25 cellular contexts compared by ENCODE assay signal in the genomic region with DNA sequence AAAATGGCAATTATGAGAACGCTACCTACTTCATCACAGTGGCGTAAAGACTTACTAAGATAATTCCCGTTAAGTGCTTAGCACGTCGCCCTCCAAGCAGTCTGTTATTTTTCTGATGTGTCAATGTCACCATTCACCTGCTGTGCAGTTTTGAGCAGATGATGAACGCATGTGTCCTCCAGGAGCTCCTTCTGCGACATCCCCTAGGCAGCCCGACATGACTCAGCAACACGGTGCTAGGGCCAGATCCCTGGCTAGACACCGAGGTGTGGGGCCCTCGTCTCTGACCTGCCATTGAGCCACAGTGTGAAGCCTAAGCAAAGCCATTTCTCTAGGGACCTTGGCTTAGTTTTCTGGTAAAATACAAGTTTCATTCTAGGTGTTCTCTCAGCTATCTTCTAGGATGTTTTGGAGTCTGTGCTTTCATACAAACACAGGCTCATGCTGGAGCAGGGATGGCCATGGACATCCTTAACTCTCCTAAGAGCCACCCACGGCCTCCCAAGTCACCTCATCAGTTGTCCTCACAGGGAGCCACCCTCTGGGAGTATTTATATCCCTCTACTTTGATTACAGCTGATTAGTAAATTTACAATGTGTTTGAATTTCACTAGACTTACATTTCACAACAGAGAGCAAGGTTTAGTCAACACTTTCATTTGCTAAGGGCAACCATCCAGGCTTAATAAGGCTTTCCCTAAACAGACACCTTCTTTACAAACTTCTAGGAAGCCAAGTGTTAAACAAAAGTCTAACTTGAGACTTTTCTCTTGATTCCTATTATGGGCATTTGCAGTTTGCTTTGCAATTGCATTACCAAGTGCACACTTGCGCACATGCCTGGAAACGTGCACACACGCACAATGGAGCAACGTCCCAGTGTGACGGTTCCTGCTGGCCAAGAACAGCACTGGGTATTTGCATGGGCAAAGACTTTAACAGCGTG.
DNase-seq lines count a peak whose midpoint lies in the region; ATAC-seq and TF ChIP-seq lines count a peak whose summit lies in the region.
"Had no signal": no experiment of that assay in that cellular context is flagged by ENCODE, and none has a peak within 500 bp of the region (broad histone marks: within the 10 kb centered on the region; RNA-seq: fewer than 3 reads in every experiment).

No MANE protein-coding gene starts in this region.

- H2BK20ac ChIP-seq in H9 (ENCODE audit: low read depth, low read length, poor library complexity, severe bottlenecking): no peak overlapping the region

- no peak overlapping the region for H2AK5ac ChIP-seq in H9 (ENCODE audit: insufficient read length, low read length)

- H3K36me3 Mint-ChIP-seq in CD14-positive monocyte (peaks cover 8 to 12% of the 10 kb centered on the region in 2 donors), H9 (ENCODE audit: insufficient read depth in 1 of 3, low read depth in 3 of 3) (peaks cover 0 to 2% (median 0%) of the 10 kb centered on the region in 3 experiments; a peak in 3 of 7 replicates), natural killer cell (no peaks in the 10 kb centered on the region)
- H3K36me3 Mint-ChIP-seq: activated naive CD4-positive, alpha-beta T cell treated with anti-CD3 and anti-CD28 coated beads, Interleukin-2, amount 50 U/mL, for 24 hours had no signal

- no peak overlapping the region for H2BK15ac ChIP-seq in H9 (ENCODE audit: low read depth, low read length)

- H2AFZ ChIP-seq in H9 (ENCODE audit: low read length): no peak overlapping the region

- H3K4me3 ChIP-seq in colonic mucosa: no peak overlapping the region
- no peak overlapping the region for H3K4me3 ChIP-seq in psoas muscle
- H3K4me3 ChIP-seq: dorsolateral prefrontal cortex, esophagus squamous epithelium had no signal

- H2BK12ac ChIP-seq in H9 (ENCODE audit: insufficient read length, low read depth, low read length): no peak overlapping the region

- H3K27ac Mint-ChIP-seq in CD14-positive monocyte (peak overlapping the region; percentile 79 to 96 (median 94)), H9 (peak overlapping the region in 1 of 3 experiments; percentile 70; a peak in 3 of 7 replicates), natural killer cell (peak overlapping the region; percentile 91 to 99)
- H3K27ac Mint-ChIP-seq: activated naive CD4-positive, alpha-beta T cell treated with anti-CD3 and anti-CD28 coated beads, Interleukin-2, amount 50 U/mL, for 24 hours; nephron had no signal

- H3K14ac ChIP-seq in H9 (ENCODE audit: insufficient read depth, low read length): no peak overlapping the region

- no peak overlapping the region for H2BK5ac ChIP-seq in H9 (ENCODE audit: insufficient read length, low read length)

- no peaks in the 10 kb centered on the region for H3K27me3 ChIP-seq in H9 (ENCODE audit: insufficient read depth, low read length)
- H3K27me3 ChIP-seq in colonic mucosa: no peaks in the 10 kb centered on the region
- H3K27me3 ChIP-seq in psoas muscle (ENCODE audit: insufficient read depth in 3 of 3, low read length in 2 of 3): no peaks in the 10 kb centered on the region
- H3K27me3 ChIP-seq: brain microvascular endothelial cell, esophagus squamous epithelium had no signal

- H3K79me2 ChIP-seq in H9 (ENCODE audit: insufficient read depth, low read length): no peaks in the 10 kb centered on the region

- no peak overlapping the region for H3K56ac ChIP-seq in H9 (ENCODE audit: insufficient read length, low read depth, low read length)

- H3K27me3 Mint-ChIP-seq in CD14-positive monocyte (ENCODE audit: low read depth in 3 of 3): peaks cover 1 to 6% (median 3%) of the 10 kb centered on the region in 3 donors
- H3K27me3 Mint-ChIP-seq in H9 (ENCODE audit: low read depth): peaks cover 14% of the 10 kb centered on the region
- no peaks in the 10 kb centered on the region for H3K27me3 Mint-ChIP-seq in natural killer cell (ENCODE audit: low read depth in 2 of 2)
- H3K27me3 Mint-ChIP-seq: activated naive CD4-positive, alpha-beta T cell treated with anti-CD3 and anti-CD28 coated beads, Interleukin-2, amount 50 U/mL, for 24 hours had no signal

- H3K27ac ChIP-seq in H9 (ENCODE audit: insufficient read length, low read depth, low read length) (no peak overlapping the region), colonic mucosa (no peak overlapping the region), psoas muscle (no peak overlapping the region)
- H3K27ac ChIP-seq: brain microvascular endothelial cell, C4-2B, dorsolateral prefrontal cortex, HL-60 had no signal

- H3K79me1 ChIP-seq in H9 (ENCODE audit: insufficient read depth, low read depth, low read length, poor library complexity, severe bottlenecking): no peaks in the 10 kb centered on the region

- H4K5ac ChIP-seq in H9 (ENCODE audit: insufficient read length, low read depth, low read length): no peak overlapping the region

- H2BK120ac ChIP-seq in H9 (ENCODE audit: low read depth, low read length, poor library complexity, severe bottlenecking): no peak overlapping the region

- H3K9ac ChIP-seq in H9 (ENCODE audit: extremely low read depth, insufficient read length, low read length) (no peak overlapping the region), colonic mucosa (ENCODE audit: low read depth in 2 of 2, low read length in 2 of 2) (no peak overlapping the region)

- no peak overlapping the region for H4K91ac ChIP-seq in H9 (ENCODE audit: insufficient read length, low read depth, low read length)

- H3K4me1 ChIP-seq in H9 (ENCODE audit: insufficient read depth, low read length) (peaks cover 2% of the 10 kb centered on the region; the same call in 1 of the 2 replicates), colonic mucosa (no peaks in the 10 kb centered on the region), psoas muscle (no peaks in the 10 kb centered on the region)

- H3K9me3 ChIP-seq in H9 (ENCODE audit: control insufficient read depth, low read depth, low read length) (no peaks in the 10 kb centered on the region), colonic mucosa (no peaks in the 10 kb centered on the region), psoas muscle (no peaks in the 10 kb centered on the region)
- H3K9me3 ChIP-seq: esophagus squamous epithelium had no signal

- H3K9me3 Mint-ChIP-seq in CD14-positive monocyte (peaks cover 0 to 7% (median 1%) of the 10 kb centered on the region in 7 donors), H9 (peaks cover 3 to 4% of the 10 kb centered on the region in 2 experiments; a peak in 3 of 5 replicates), natural killer cell (no peaks in the 10 kb centered on the region)
- H3K9me3 Mint-ChIP-seq: activated naive CD4-positive, alpha-beta T cell treated with anti-CD3 and anti-CD28 coated beads, Interleukin-2, amount 50 U/mL, for 24 hours; nephron had no signal

- H3K36me3 ChIP-seq in colonic mucosa (no peaks in the 10 kb centered on the region), psoas muscle (ENCODE audit: insufficient read depth in 1 of 2, low read depth in 1 of 2) (no peaks in the 10 kb centered on the region)
- H3K36me3 ChIP-seq: brain microvascular endothelial cell, esophagus squamous epithelium had no signal

- no peak overlapping the region for H3K4ac ChIP-seq in H9 (ENCODE audit: low read depth, low read length)

- no peaks in the 10 kb centered on the region for H4K20me1 ChIP-seq in H9 (ENCODE audit: control insufficient read depth, insufficient read depth, insufficient read length)

- ATAC-seq in natural killer cell (peak in 1 of 3 donors; percentile 17), psoas muscle (no peak)
- ATAC-seq: activated CD4-positive, CD25-positive, alpha-beta regulatory T cell treated with anti-CD3 and anti-CD28 coated beads, Interleukin-2, amount 50 U/mL, for 24 hours had no signal

- H3K23ac ChIP-seq in H9 (ENCODE audit: insufficient read length, low read depth, low read length): no peak overlapping the region

- H4K8ac ChIP-seq in H9 (replicated peaks; ENCODE audit: insufficient read length, low read depth, low read length): no peak overlapping the region

- H3K4me1 Mint-ChIP-seq in CD14-positive monocyte: peaks cover 96% of the 10 kb centered on the region
- H3K4me1 Mint-ChIP-seq in H9: peaks cover 35 to 59% of the 10 kb centered on the region in 2 experiments
- H3K4me1 Mint-ChIP-seq in natural killer cell: peaks cover 96% of the 10 kb centered on the region in 2 donors

- H3T11ph ChIP-seq in H9 (ENCODE audit: low read length): no peak overlapping the region

- no peak overlapping the region for H3K4me3 Mint-ChIP-seq in CD14-positive monocyte
- H3K4me3 Mint-ChIP-seq in H9: no peak overlapping the region
- peak overlapping the region; percentile 83 for H3K4me3 Mint-ChIP-seq in natural killer cell
- H3K4me3 Mint-ChIP-seq: activated naive CD4-positive, alpha-beta T cell treated with anti-CD3 and anti-CD28 coated beads, Interleukin-2, amount 50 U/mL, for 24 hours; nephron had no signal

- H3K4me2 ChIP-seq in H9 (ENCODE audit: insufficient read depth, insufficient read length, low read length): no peak overlapping the region

- H3K23me2 ChIP-seq in H9 (ENCODE audit: insufficient read length, low read depth, low read length, poor library complexity, severe bottlenecking): no peaks in the 10 kb centered on the region

- WGBS in H9 (ENCODE audit: extremely low coverage, insufficient read length, low lambda C conversion rate): no CpG with 5 or more reads among the region's 18 CpGs
- 85 to 90% (median 85%) methylated on average over 18 of the region's 18 CpGs for WGBS in psoas muscle, 3 donors

- DNase-seq in CD14-positive monocyte (ENCODE audit: low spot score): no peak
- peak; percentile 16 for DNase-seq in H9
- peak; percentile 12 for DNase-seq in colonic mucosa
- DNase-seq in natural killer cell: no peak
- no peak for DNase-seq in psoas muscle
- DNase-seq in NCI-H1105 (lab: John Stamatoyannopoulos, UW): no peak
- DNase-seq in globus pallidus (ENCODE audit: low spot score): no peak
- DNase-seq in GM13976 (ENCODE audit: low spot score): no peak
- DNase-seq: activated T-cell treated with anti-CD3 and anti-CD28 coated beads for 4 hours; brain microvascular endothelial cell; DMS79; dorsolateral prefrontal cortex; esophagus squamous epithelium; GOT3; KBM-7; mammary epithelial cell; NCI-H1417 treated with DMSO at 0.1 percent for 48 hours; retina; stimulated activated naive CD4-positive, alpha-beta T cell; trophoblast cell had no signal

- intact Hi-C loops in CD14-positive monocyte (cut with micrococcal nuclease) (loop anchor here (5.0 to 10.0 kb wide), 7 partner anchors 63 to 380 kb away; partner anchors contain the start of gene ID2 (in 2 of the 2)), colonic mucosa (cut with DNase I) (no loop called here), natural killer cell (cut with micrococcal nuclease) (loop anchor here (5.0 to 10.0 kb wide), 4 partner anchors 122 to 237 kb away; no protein-coding TSS in a partner anchor), psoas muscle (cut with DNase I) (no loop called here)

- no peak for TF ChIP-seq CTCF in CD14-positive monocyte (IDR thresholded peaks at IDR 0.05)
- TF ChIP-seq CTCF in H9 (conservative IDR thresholded peaks at IDR 0.05): no peak
- no peak for TF ChIP-seq CTCF in colonic mucosa (IDR thresholded peaks at IDR 0.05)
- no peak for TF ChIP-seq CTCF in natural killer cell (IDR thresholded peaks at IDR 0.05)
- TF ChIP-seq CTCF in psoas muscle (IDR thresholded peaks at IDR 0.05): no peak
- TF ChIP-seq CTCF in GM13976 (IDR thresholded peaks at IDR 0.05; ENCODE audit: borderline replicate concordance, control extremely low read depth, extremely low read depth, insufficient read depth, missing control alignments): no peak

- no peak overlapping the region for H3K18ac ChIP-seq in H9 (ENCODE audit: insufficient read length, low read depth, low read length)

- in situ Hi-C loops in GM13976 (cut with MboI; ENCODE audit: low sequenced_read_pairs, unreplicated experiment): no loop called here

Comparison
In these comparisons a context has a peak if more than half of its experiments do, and no peak if none do; other contexts are left out.
1. DNase-seq: peak in H9 (single experiment) and colonic mucosa (single experiment); none in CD14-positive monocyte (single experiment), natural killer cell (single experiment), psoas muscle (0 of 2), NCI-H1105 (single experiment), globus pallidus (single experiment) and GM13976 (single experiment).
2. intact Hi-C loops: an anchor here in CD14-positive monocyte (5.0 to 10.0 kb wide) and natural killer cell (5.0 to 10.0 kb wide); none called in colonic mucosa and psoas muscle.